1 cellular context compared by ENCODE assay signal in the genomic region with DNA sequence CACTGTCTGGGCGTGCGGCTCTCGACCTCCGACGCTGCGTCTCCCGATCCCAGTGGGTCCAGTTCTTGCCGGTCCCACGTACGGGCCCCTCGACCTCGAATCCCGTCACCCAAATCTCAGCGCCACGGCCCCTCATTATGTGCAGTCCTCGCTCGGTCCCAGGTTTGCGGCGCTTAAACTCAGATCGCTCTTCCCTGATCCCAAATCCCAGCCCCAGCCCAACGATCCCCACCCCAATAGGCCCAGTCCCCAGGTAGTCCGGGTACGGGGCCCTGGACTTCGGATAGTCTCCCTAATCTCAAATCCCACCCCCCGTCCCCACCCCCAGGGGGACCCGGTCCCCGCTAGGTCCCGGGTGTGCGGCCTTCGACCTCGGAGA.
TF ChIP-seq lines count a peak whose summit lies in the region.

No MANE protein-coding gene starts in this region.

TF ChIP-seq in K562, 482 proteins besides CTCF, POLR2A, EP300 and RAD21:
- TF ChIP-seq RHOXF2B (CRISPR knock-in tag; conservative IDR thresholded peaks at IDR 0.05) = no peak
- TF ChIP-seq, protein P1, sequence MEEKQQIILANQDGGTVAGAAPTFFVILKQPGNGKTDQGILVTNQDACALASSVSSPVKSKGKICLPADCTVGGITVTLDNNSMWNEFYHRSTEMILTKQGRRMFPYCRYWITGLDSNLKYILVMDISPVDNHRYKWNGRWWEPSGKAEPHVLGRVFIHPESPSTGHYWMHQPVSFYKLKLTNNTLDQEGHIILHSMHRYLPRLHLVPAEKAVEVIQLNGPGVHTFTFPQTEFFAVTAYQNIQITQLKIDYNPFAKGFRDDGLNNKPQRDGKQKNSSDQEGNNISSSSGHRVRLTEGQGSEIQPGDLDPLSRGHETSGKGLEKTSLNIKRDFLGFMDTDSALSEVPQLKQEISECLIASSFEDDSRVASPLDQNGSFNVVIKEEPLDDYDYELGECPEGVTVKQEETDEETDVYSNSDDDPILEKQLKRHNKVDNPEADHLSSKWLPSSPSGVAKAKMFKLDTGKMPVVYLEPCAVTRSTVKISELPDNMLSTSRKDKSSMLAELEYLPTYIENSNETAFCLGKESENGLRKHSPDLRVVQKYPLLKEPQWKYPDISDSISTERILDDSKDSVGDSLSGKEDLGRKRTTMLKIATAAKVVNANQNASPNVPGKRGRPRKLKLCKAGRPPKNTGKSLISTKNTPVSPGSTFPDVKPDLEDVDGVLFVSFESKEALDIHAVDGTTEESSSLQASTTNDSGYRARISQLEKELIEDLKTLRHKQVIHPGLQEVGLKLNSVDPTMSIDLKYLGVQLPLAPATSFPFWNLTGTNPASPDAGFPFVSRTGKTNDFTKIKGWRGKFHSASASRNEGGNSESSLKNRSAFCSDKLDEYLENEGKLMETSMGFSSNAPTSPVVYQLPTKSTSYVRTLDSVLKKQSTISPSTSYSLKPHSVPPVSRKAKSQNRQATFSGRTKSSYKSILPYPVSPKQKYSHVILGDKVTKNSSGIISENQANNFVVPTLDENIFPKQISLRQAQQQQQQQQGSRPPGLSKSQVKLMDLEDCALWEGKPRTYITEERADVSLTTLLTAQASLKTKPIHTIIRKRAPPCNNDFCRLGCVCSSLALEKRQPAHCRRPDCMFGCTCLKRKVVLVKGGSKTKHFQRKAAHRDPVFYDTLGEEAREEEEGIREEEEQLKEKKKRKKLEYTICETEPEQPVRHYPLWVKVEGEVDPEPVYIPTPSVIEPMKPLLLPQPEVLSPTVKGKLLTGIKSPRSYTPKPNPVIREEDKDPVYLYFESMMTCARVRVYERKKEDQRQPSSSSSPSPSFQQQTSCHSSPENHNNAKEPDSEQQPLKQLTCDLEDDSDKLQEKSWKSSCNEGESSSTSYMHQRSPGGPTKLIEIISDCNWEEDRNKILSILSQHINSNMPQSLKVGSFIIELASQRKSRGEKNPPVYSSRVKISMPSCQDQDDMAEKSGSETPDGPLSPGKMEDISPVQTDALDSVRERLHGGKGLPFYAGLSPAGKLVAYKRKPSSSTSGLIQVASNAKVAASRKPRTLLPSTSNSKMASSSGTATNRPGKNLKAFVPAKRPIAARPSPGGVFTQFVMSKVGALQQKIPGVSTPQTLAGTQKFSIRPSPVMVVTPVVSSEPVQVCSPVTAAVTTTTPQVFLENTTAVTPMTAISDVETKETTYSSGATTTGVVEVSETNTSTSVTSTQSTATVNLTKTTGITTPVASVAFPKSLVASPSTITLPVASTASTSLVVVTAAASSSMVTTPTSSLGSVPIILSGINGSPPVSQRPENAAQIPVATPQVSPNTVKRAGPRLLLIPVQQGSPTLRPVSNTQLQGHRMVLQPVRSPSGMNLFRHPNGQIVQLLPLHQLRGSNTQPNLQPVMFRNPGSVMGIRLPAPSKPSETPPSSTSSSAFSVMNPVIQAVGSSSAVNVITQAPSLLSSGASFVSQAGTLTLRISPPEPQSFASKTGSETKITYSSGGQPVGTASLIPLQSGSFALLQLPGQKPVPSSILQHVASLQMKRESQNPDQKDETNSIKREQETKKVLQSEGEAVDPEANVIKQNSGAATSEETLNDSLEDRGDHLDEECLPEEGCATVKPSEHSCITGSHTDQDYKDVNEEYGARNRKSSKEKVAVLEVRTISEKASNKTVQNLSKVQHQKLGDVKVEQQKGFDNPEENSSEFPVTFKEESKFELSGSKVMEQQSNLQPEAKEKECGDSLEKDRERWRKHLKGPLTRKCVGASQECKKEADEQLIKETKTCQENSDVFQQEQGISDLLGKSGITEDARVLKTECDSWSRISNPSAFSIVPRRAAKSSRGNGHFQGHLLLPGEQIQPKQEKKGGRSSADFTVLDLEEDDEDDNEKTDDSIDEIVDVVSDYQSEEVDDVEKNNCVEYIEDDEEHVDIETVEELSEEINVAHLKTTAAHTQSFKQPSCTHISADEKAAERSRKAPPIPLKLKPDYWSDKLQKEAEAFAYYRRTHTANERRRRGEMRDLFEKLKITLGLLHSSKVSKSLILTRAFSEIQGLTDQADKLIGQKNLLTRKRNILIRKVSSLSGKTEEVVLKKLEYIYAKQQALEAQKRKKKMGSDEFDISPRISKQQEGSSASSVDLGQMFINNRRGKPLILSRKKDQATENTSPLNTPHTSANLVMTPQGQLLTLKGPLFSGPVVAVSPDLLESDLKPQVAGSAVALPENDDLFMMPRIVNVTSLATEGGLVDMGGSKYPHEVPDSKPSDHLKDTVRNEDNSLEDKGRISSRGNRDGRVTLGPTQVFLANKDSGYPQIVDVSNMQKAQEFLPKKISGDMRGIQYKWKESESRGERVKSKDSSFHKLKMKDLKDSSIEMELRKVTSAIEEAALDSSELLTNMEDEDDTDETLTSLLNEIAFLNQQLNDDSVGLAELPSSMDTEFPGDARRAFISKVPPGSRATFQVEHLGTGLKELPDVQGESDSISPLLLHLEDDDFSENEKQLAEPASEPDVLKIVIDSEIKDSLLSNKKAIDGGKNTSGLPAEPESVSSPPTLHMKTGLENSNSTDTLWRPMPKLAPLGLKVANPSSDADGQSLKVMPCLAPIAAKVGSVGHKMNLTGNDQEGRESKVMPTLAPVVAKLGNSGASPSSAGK (IDR thresholded peaks at IDR 0.05) = no peak
- TF ChIP-seq, protein P2, sequence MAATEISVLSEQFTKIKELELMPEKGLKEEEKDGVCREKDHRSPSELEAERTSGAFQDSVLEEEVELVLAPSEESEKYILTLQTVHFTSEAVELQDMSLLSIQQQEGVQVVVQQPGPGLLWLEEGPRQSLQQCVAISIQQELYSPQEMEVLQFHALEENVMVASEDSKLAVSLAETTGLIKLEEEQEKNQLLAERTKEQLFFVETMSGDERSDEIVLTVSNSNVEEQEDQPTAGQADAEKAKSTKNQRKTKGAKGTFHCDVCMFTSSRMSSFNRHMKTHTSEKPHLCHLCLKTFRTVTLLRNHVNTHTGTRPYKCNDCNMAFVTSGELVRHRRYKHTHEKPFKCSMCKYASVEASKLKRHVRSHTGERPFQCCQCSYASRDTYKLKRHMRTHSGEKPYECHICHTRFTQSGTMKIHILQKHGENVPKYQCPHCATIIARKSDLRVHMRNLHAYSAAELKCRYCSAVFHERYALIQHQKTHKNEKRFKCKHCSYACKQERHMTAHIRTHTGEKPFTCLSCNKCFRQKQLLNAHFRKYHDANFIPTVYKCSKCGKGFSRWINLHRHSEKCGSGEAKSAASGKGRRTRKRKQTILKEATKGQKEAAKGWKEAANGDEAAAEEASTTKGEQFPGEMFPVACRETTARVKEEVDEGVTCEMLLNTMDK (IDR thresholded peaks at IDR 0.05; ENCODE audit: borderline replicate concordance, insufficient read depth, low read depth, low read length, poor library complexity, severe bottlenecking) = peak; percentile 37
- TF ChIP-seq PRPF4 (IDR thresholded peaks at IDR 0.05; ENCODE audit: insufficient read depth, low read depth, low read length, poor library complexity, severe bottlenecking) = peak; percentile 36
- TF ChIP-seq KDM2B (CRISPR knock-in tag; IDR thresholded peaks at IDR 0.05) = peak; percentile 65; the same call in 1 of the 2 replicates
- 0 out of 2 replicates have a peak, but pooled peaks have one; percentile 52 for TF ChIP-seq ZC3H4 (CRISPR knock-in tag; IDR thresholded peaks at IDR 0.05; ENCODE audit: borderline replicate concordance)
- TF ChIP-seq, protein P3, sequence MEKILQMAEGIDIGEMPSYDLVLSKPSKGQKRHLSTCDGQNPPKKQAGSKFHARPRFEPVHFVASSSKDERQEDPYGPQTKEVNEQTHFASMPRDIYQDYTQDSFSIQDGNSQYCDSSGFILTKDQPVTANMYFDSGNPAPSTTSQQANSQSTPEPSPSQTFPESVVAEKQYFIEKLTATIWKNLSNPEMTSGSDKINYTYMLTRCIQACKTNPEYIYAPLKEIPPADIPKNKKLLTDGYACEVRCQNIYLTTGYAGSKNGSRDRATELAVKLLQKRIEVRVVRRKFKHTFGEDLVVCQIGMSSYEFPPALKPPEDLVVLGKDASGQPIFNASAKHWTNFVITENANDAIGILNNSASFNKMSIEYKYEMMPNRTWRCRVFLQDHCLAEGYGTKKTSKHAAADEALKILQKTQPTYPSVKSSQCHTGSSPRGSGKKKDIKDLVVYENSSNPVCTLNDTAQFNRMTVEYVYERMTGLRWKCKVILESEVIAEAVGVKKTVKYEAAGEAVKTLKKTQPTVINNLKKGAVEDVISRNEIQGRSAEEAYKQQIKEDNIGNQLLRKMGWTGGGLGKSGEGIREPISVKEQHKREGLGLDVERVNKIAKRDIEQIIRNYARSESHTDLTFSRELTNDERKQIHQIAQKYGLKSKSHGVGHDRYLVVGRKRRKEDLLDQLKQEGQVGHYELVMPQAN (IDR thresholded peaks at IDR 0.05; ENCODE audit: borderline replicate concordance) = no peak
- no peak for TF ChIP-seq THRAP3 (IDR thresholded peaks at IDR 0.05; ENCODE audit: borderline replicate concordance)
- TF ChIP-seq, protein P4, sequence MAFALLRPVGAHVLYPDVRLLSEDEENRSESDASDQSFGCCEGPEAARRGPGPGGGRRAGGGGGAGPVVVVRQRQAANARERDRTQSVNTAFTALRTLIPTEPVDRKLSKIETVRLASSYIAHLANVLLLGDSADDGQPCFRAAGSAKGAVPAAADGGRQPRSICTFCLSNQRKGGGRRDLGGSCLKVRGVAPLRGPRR (CRISPR knock-in tag; IDR thresholded peaks at IDR 0.05) = no peak
- TF ChIP-seq RNF2 (IDR thresholded peaks at IDR 0.05) = no peak
- TF ChIP-seq NCOA1 (IDR thresholded peaks at IDR 0.05; ENCODE audit: low read depth) = no peak
- TF ChIP-seq HDAC2 (IDR thresholded peaks at IDR 0.05) = no peak
- no peak for TF ChIP-seq NCOA6 (IDR thresholded peaks at IDR 0.05)
- no peak for TF ChIP-seq ZNF140 (CRISPR knock-in tag; IDR thresholded peaks at IDR 0.05)
- TF ChIP-seq CREM (IDR thresholded peaks at IDR 0.05; ENCODE audit: low read depth) = 0 out of 2 replicates have a peak, but pooled peaks have one; percentile 23
- TF ChIP-seq ETV6 (IDR thresholded peaks at IDR 0.05; ENCODE audit: borderline replicate concordance in 1 of 2, low read depth in 2 of 2, low read length in 1 of 2) = no peak; a peak in 1 of 4 replicates
- TF ChIP-seq ETV6 (CRISPR knock-in tag; IDR thresholded peaks at IDR 0.05; ENCODE audit: borderline replicate concordance) = 0 out of 2 replicates have a peak, but pooled peaks have one; percentile 15
- TF ChIP-seq POLR2G (IDR thresholded peaks at IDR 0.05; ENCODE audit: low read depth, low read length) = no peak
- peak in 1 of 2 experiments; percentile 23; a peak in 1 of 4 replicates for TF ChIP-seq SIN3A (IDR thresholded peaks at IDR 0.05; ENCODE audit: borderline replicate concordance in 2 of 2, control insufficient read depth in 1 of 2, low read depth in 2 of 2, low read length in 2 of 2)
- 0 out of 2 replicates have a peak, but pooled peaks have one; percentile 50 for TF ChIP-seq RBM14 (IDR thresholded peaks at IDR 0.05; ENCODE audit: borderline replicate concordance, insufficient read depth, low read depth, low read length)
- no peak for TF ChIP-seq TEAD1 (CRISPR knock-in tag; IDR thresholded peaks at IDR 0.05)
- peak; percentile 4; the same call in 1 of the 2 replicates for TF ChIP-seq CBX5 (IDR thresholded peaks at IDR 0.05; ENCODE audit: borderline replicate concordance, low read depth)
- TF ChIP-seq NR2C2 (CRISPR knock-in tag; IDR thresholded peaks at IDR 0.05) = 0 out of 2 replicates have a peak, but pooled peaks have one; percentile 2
- TF ChIP-seq NR2C2 (tag; IDR thresholded peaks at IDR 0.05) = no peak
- peak; percentile 46; the same call in 1 of the 2 replicates for TF ChIP-seq ZNF263 (CRISPR knock-in tag; IDR thresholded peaks at IDR 0.05; ENCODE audit: borderline replicate concordance)
- no peak for TF ChIP-seq NR3C1 (CRISPR knock-in tag; IDR thresholded peaks at IDR 0.05)
- TF ChIP-seq ZC3H11A (IDR thresholded peaks at IDR 0.05; ENCODE audit: low read depth, low read length) = no peak
- no peak for TF ChIP-seq CBFA2T3 (IDR thresholded peaks at IDR 0.05)
- no peak for TF ChIP-seq BCL6 (CRISPR knock-in tag; IDR thresholded peaks at IDR 0.05)
- 0 out of 2 replicates have a peak, but pooled peaks have one; percentile 53 for TF ChIP-seq ZNF589 (CRISPR knock-in tag; IDR thresholded peaks at IDR 0.05; ENCODE audit: low read depth)
- no peak for TF ChIP-seq KLF1 (tag; IDR thresholded peaks at IDR 0.05)
- TF ChIP-seq, protein P5, sequence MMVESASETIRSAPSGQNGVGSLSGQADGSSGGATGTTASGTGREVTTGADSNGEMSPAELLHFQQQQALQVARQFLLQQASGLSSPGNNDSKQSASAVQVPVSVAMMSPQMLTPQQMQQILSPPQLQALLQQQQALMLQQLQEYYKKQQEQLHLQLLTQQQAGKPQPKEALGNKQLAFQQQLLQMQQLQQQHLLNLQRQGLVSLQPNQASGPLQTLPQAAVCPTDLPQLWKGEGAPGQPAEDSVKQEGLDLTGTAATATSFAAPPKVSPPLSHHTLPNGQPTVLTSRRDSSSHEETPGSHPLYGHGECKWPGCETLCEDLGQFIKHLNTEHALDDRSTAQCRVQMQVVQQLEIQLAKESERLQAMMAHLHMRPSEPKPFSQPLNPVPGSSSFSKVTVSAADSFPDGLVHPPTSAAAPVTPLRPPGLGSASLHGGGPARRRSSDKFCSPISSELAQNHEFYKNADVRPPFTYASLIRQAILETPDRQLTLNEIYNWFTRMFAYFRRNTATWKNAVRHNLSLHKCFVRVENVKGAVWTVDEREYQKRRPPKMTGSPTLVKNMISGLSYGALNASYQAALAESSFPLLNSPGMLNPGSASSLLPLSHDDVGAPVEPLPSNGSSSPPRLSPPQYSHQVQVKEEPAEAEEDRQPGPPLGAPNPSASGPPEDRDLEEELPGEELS (CRISPR knock-in tag; IDR thresholded peaks at IDR 0.05; ENCODE audit: borderline replicate concordance) = peak; percentile 86
- TF ChIP-seq ZNF175 (CRISPR knock-in tag; IDR thresholded peaks at IDR 0.05; ENCODE audit: low read depth) = 0 out of 2 replicates have a peak, but pooled peaks have one; percentile 4
- TF ChIP-seq ILF3 (IDR thresholded peaks at IDR 0.05; ENCODE audit: borderline replicate concordance) = no peak
- TF ChIP-seq, protein P6, sequence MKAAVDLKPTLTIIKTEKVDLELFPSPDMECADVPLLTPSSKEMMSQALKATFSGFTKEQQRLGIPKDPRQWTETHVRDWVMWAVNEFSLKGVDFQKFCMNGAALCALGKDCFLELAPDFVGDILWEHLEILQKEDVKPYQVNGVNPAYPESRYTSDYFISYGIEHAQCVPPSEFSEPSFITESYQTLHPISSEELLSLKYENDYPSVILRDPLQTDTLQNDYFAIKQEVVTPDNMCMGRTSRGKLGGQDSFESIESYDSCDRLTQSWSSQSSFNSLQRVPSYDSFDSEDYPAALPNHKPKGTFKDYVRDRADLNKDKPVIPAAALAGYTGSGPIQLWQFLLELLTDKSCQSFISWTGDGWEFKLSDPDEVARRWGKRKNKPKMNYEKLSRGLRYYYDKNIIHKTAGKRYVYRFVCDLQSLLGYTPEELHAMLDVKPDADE (conservative IDR thresholded peaks at IDR 0.05; ENCODE audit: control insufficient read depth, low read depth, low read length) = no peak
- no peak for TF ChIP-seq ZNF23 (CRISPR knock-in tag; IDR thresholded peaks at IDR 0.05)
- TF ChIP-seq MIER1 (IDR thresholded peaks at IDR 0.05; ENCODE audit: low read depth) = no peak
- peak; percentile 11; the same call in 1 of the 2 replicates for TF ChIP-seq ZBTB17 (CRISPR knock-in tag; IDR thresholded peaks at IDR 0.05)
- peak; percentile 81 for TF ChIP-seq ZNF232 (CRISPR knock-in tag; IDR thresholded peaks at IDR 0.05)
- no peak for TF ChIP-seq HCFC1 (IDR thresholded peaks at IDR 0.05; ENCODE audit: low read depth, low read length)
- peak; percentile 48 for TF ChIP-seq CHD1 (IDR thresholded peaks at IDR 0.05; ENCODE audit: low read length)
- no peak for TF ChIP-seq ELF1 (tag; IDR thresholded peaks at IDR 0.05)
TF ChIP-seq in K562: peak in this region for 17.
